Comparison of ENCODE assay signal across 8 cellular contexts in genomic region chr6:137218473-137218916, GRCh38. TPM values are rescaled to one million over a fixed set of nuclear protein-coding genes. Genes with fewer than 3 reads are reported as not detected.
DNase-seq lines count a peak whose midpoint lies in the region; ATAC-seq, FAIRE-seq and TF ChIP-seq lines count a peak whose summit lies in the region.

No MANE protein-coding gene starts in this region.

- H3K27me3 Mint-ChIP-seq in GM23338 (ENCODE audit: insufficient read depth, low read depth, poor library complexity) (no peaks in the 10 kb centered on the region), activated B cell treated with CpG ODN at 0.5 μM for 24 hours (no peaks in the 10 kb centered on the region)

- no peak overlapping the region for H4K91ac ChIP-seq in H1 (replicated peaks; ENCODE audit: insufficient read length, low read length)

- H3K36me3 ChIP-seq in GM06990 (ENCODE audit: control insufficient read depth, insufficient read depth, low read length) (no peaks in the 10 kb centered on the region; the same call in 1 of the 2 replicates), GM23338 (ENCODE audit: insufficient read depth) (no peaks in the 10 kb centered on the region), MG63 (peaks cover 6% of the 10 kb centered on the region), H1 (ENCODE audit: control insufficient read depth in 2 of 4, insufficient read depth in 4 of 4, low read length in 3 of 4) (peaks cover 0 to 4% (median 0%) of the 10 kb centered on the region in 4 experiments; a peak in 1 of 8 replicates), mesendoderm (ENCODE audit: control insufficient read depth, insufficient read depth, low read length) (no peaks in the 10 kb centered on the region), suprapubic skin (no peaks in the 10 kb centered on the region)

- H2BK5ac ChIP-seq in H1 (ENCODE audit: low read depth, low read length) (no peak overlapping the region), mesendoderm (ENCODE audit: low read length) (peak overlapping the region; percentile 48)

- H2BK20ac ChIP-seq in H1 (ENCODE audit: low read length) = no peak overlapping the region

- H3K23ac ChIP-seq in H1 (ENCODE audit: insufficient read length) = no peak overlapping the region
- H3K23ac ChIP-seq in mesendoderm (ENCODE audit: low read length) = peak overlapping the region; percentile 6

- H3K36me3 Mint-ChIP-seq in GM23338 (ENCODE audit: low read depth) (peaks cover 4% of the 10 kb centered on the region; the same call in 2 of the 3 replicates), activated B cell treated with CpG ODN at 0.5 μM for 24 hours (ENCODE audit: low read depth) (peaks cover 20% of the 10 kb centered on the region)

- H4K8ac ChIP-seq in H1 (ENCODE audit: extremely low read depth, insufficient read depth, low read length) = no peak overlapping the region
- no peak overlapping the region for H4K8ac ChIP-seq in mesendoderm (ENCODE audit: low read depth, low read length)

- H3K4me1 Mint-ChIP-seq in GM23338 (peaks cover 19% of the 10 kb centered on the region), activated B cell treated with CpG ODN at 0.5 μM for 24 hours (peaks cover 83% of the 10 kb centered on the region)

- POLR2A ChIA-PET in activated B cell treated with CpG ODN at 0.5 μM for 24 hours (lab: Charles Lee) = interaction anchor here (0.6 to 1.6 kb wide), 10 partner anchors 13 to 124 kb away, joined by 3 to 9 read pairs (median 4); no protein-coding TSS in a partner anchor
- POLR2A ChIA-PET in H1 (lab: Charles Lee; ENCODE audit: partially characterized antibody) = interaction anchor here (1.6 kb wide), 1 partner anchor 31 kb away, joined by 3 read pairs; no protein-coding TSS in a partner anchor

- peak overlapping the region; percentile 99 for H2AFZ ChIP-seq in GM23338
- peak overlapping the region; percentile 65 for H2AFZ ChIP-seq in H1 (ENCODE audit: low read length)

- H3K56ac ChIP-seq in H1 (replicated peaks; ENCODE audit: insufficient read length, low read depth, low read length) (no peak overlapping the region), mesendoderm (ENCODE audit: low read length) (peak overlapping the region; percentile 100)

- H3K27me3 ChIP-seq in GM06990 (replicated peaks; ENCODE audit: control insufficient read depth, insufficient read depth, low read length) = no peaks in the 10 kb centered on the region
- no peaks in the 10 kb centered on the region for H3K27me3 ChIP-seq in GM23338 (ENCODE audit: insufficient read depth)
- H3K27me3 ChIP-seq in MG63 = no peaks in the 10 kb centered on the region
- no peaks in the 10 kb centered on the region for H3K27me3 ChIP-seq in H1 (replicated peaks in 1 of 4; ENCODE audit: control insufficient read depth in 3 of 4, extremely low read depth in 1 of 4, insufficient read depth in 3 of 4, low read length in 3 of 4)
- no peaks in the 10 kb centered on the region for H3K27me3 ChIP-seq in mesendoderm (ENCODE audit: insufficient read depth, low read length, poor library complexity)
- H3K27me3 ChIP-seq in suprapubic skin = no peaks in the 10 kb centered on the region

- H2BK15ac ChIP-seq in H1 (ENCODE audit: low read length) (no peak overlapping the region), mesendoderm (replicated peaks; ENCODE audit: low read depth) (no peak overlapping the region)

- ATAC-seq in GM23338 (no peak; the same call in 2 of the 3 replicates), activated B cell treated with CpG ODN at 0.5 μM for 24 hours (ENCODE audit: low read depth) (peak; percentile 63)

- H3K9me3 Mint-ChIP-seq in GM23338 = no peaks in the 10 kb centered on the region
- H3K9me3 Mint-ChIP-seq in activated B cell treated with CpG ODN at 0.5 μM for 24 hours = no peaks in the 10 kb centered on the region

- H3K14ac ChIP-seq in H1 (ENCODE audit: insufficient read length) = no peak overlapping the region

- TF ChIP-seq EP300 in H1 (IDR thresholded peaks at IDR 0.05; ENCODE audit: borderline replicate concordance in 1 of 2, low read depth in 2 of 2, low read length in 2 of 2) = no peak
- TF ChIP-seq EP300 in suprapubic skin (IDR thresholded peaks at IDR 0.05) = no peak

- H4K5ac ChIP-seq in H1 (ENCODE audit: insufficient read length, low read depth, low read length) = peak overlapping the region; percentile 25
- no peak overlapping the region for H4K5ac ChIP-seq in mesendoderm (ENCODE audit: low read length)

- H3K9me2 ChIP-seq in GM23338 (ENCODE audit: insufficient read depth) = no peaks in the 10 kb centered on the region; the same call in 1 of the 2 replicates

- peak overlapping the region; percentile 96 for H3K27ac Mint-ChIP-seq in GM23338
- peak overlapping the region; percentile 98 for H3K27ac Mint-ChIP-seq in activated B cell treated with CpG ODN at 0.5 μM for 24 hours

- TF ChIP-seq RAD21 in H1 (IDR thresholded peaks at IDR 0.05 in 1 of 2, conservative IDR thresholded peaks at IDR 0.05 in 1 of 2; ENCODE audit: low read depth in 2 of 2, low read length in 2 of 2) = no peak

- H3F3A ChIP-seq in GM23338 (replicated peaks; ENCODE audit: low read depth) = no peaks in the 10 kb centered on the region

- no peak for TF ChIP-seq POLR2A in H1 (IDR thresholded peaks at IDR 0.05; ENCODE audit: control extremely low read depth in 1 of 2, low read depth in 2 of 2, low read length in 2 of 2)
- TF ChIP-seq POLR2A in suprapubic skin (IDR thresholded peaks at IDR 0.05) = peak in 1 of 2 donors; percentile 44

- DNase-seq in GM06990 (ENCODE audit: extremely low read depth, insufficient read length) (peak; percentile 47), GM23338 (ENCODE audit: low spot score) (peak; percentile 24), MG63 (peak; percentile 7), activated B cell treated with CpG ODN at 0.5 μM for 24 hours (no peak), H1 (ENCODE audit: low read depth in 1 of 2, low spot score in 2 of 2) (no peak), mesendoderm (peak; percentile 63), suprapubic skin (ENCODE audit: low spot score in 2 of 2) (peak in 1 of 2 donors; percentile 73), retina (no peak)

- H3K4me2 ChIP-seq in GM23338 (peak overlapping the region; percentile 100), H1 (ENCODE audit: insufficient read depth in 1 of 2, low read depth in 2 of 2, low read length in 2 of 2) (peak overlapping the region; percentile 83 to 99), mesendoderm (ENCODE audit: low read length) (peak overlapping the region; percentile 95)

- H3K27ac ChIP-seq in GM23338 (ENCODE audit: low read depth) (peak overlapping the region; percentile 92), H1 (ENCODE audit: low read depth, low read length) (peak overlapping the region; percentile 80; the same call in 1 of the 2 replicates), mesendoderm (ENCODE audit: low read depth, low read length) (peak overlapping the region; percentile 79), suprapubic skin (peak overlapping the region; percentile 99)

- H3K4ac ChIP-seq in H1 (replicated peaks; ENCODE audit: insufficient read length, low read depth, low read length) (no peak overlapping the region), mesendoderm (ENCODE audit: low read depth, low read length) (no peak overlapping the region)

- intact Hi-C loops in activated B cell treated with CpG ODN at 0.5 μM for 24 hours (cut with micrococcal nuclease) = loop anchor here (1.0 to 5.0 kb wide), 10 partner anchors 12 to 1721 kb away; partner anchors contain the start of gene AHI1

- H2BK120ac ChIP-seq in H1 (replicated peaks; ENCODE audit: low read depth, low read length) = no peak overlapping the region
- no peak overlapping the region for H2BK120ac ChIP-seq in mesendoderm (ENCODE audit: low read depth, low read length)

- CTCF ChIA-PET in activated B cell treated with CpG ODN at 0.5 μM for 24 hours (lab: Charles Lee) = interaction anchor here (0.7 to 1.5 kb wide), 5 partner anchors 85 to 152 kb away, joined by 3 to 7 read pairs (median 4); no protein-coding TSS in a partner anchor
- CTCF ChIA-PET in H1 (lab: Charles Lee; ENCODE audit: partially characterized antibody) = interaction anchor here (0.6 to 1.3 kb wide), 4 partner anchors 13 to 250 kb away, joined by 3 to 5 read pairs (median 3); no protein-coding TSS in a partner anchor

- H3K9ac ChIP-seq in H1 (replicated peaks in 1 of 4; ENCODE audit: extremely low read depth in 1 of 4, low read depth in 3 of 4, low read length in 3 of 4) = peak overlapping the region; percentile 80 to 92 (median 82)
- peak overlapping the region; percentile 94 for H3K9ac ChIP-seq in mesendoderm (ENCODE audit: low read length)

- peak overlapping the region; percentile 91 for H3K4me3 Mint-ChIP-seq in GM23338
- peak overlapping the region; percentile 99 for H3K4me3 Mint-ChIP-seq in activated B cell treated with CpG ODN at 0.5 μM for 24 hours

- peaks cover 13% of the 10 kb centered on the region for H3K4me1 ChIP-seq in GM23338 (ENCODE audit: insufficient read depth)
- H3K4me1 ChIP-seq in H1 (replicated peaks in 1 of 4; ENCODE audit: control insufficient read depth in 3 of 4, insufficient read depth in 4 of 4, low read length in 3 of 4) = peaks cover 7 to 9% (median 7%) of the 10 kb centered on the region in 4 experiments; a peak in 6 of 7 replicates
- peaks cover 4% of the 10 kb centered on the region for H3K4me1 ChIP-seq in mesendoderm (ENCODE audit: control insufficient read depth, low read depth, low read length)
- peaks cover 86% of the 10 kb centered on the region for H3K4me1 ChIP-seq in suprapubic skin

- H4K20me1 ChIP-seq in GM23338 (replicated peaks; ENCODE audit: insufficient read depth) (peaks cover 28% of the 10 kb centered on the region), H1 (replicated peaks in 1 of 2; ENCODE audit: control insufficient read depth in 1 of 2, insufficient read depth in 2 of 2, low read length in 2 of 2) (peaks cover 2 to 7% of the 10 kb centered on the region in 2 experiments)

- WGBS in H1 (ENCODE audit: extremely low coverage in 1 of 2, insufficient coverage in 1 of 2, insufficient read length in 1 of 2, insufficient replicate concordance in 2 of 2, low coverage in 1 of 2, low lambda C conversion rate in 2 of 2, missing lambda C conversion rate in 1 of 2), 2 experiments = 13% methylated on average over 13 of the region's 13 CpGs; no CpG with 5 or more reads in 1 of the 2 experiments
- WGBS in mesendoderm (ENCODE audit: extremely low coverage, insufficient coverage, low lambda C conversion rate) = no CpG with 5 or more reads among the region's 13 CpGs
- WGBS in suprapubic skin = 0% methylated on average over 13 of the region's 13 CpGs

- H3K4me3 ChIP-seq in GM06990 (replicated peaks; ENCODE audit: low read depth, low read length) (peak overlapping the region; percentile 90), GM23338 (peak overlapping the region; percentile 100), MG63 (peak overlapping the region; percentile 94), H1 (ENCODE audit: extremely low read depth in 1 of 4, insufficient read depth in 2 of 4, low read depth in 3 of 4, low read length in 4 of 4) (peak overlapping the region; percentile 81 to 91 (median 87)), mesendoderm (ENCODE audit: low read length) (peak overlapping the region; percentile 98), suprapubic skin (peak overlapping the region; percentile 84)

- no peak for FAIRE-seq in H1 (lab: Jason Lieb, UNC)

- H3K79me1 ChIP-seq in H1 (ENCODE audit: low read depth, low read length) (peaks cover 14% of the 10 kb centered on the region), mesendoderm (ENCODE audit: low read length) (peaks cover 17% of the 10 kb centered on the region)

- no peak overlapping the region for H2AK5ac ChIP-seq in H1 (ENCODE audit: low read depth, low read length)
- H2AK5ac ChIP-seq in mesendoderm (ENCODE audit: low read length) = no peak overlapping the region

- 0 out of 2 replicates have a peak, but pooled peaks cover 3% of the 10 kb centered on the region for H3K23me2 ChIP-seq in H1 (ENCODE audit: low read depth, low read length)

- H3K18ac ChIP-seq in H1 (ENCODE audit: extremely low read depth, low read length) (no peak overlapping the region), mesendoderm (ENCODE audit: low read length) (no peak overlapping the region)

- no peak overlapping the region for H2BK12ac ChIP-seq in H1 (ENCODE audit: low read depth, low read length)

- no peaks in the 10 kb centered on the region for H3K9me3 ChIP-seq in MG63
- H3K9me3 ChIP-seq in H1 (ENCODE audit: insufficient read depth in 2 of 2, low read depth in 1 of 2, low read length in 1 of 2) = no peaks in the 10 kb centered on the region
- no peaks in the 10 kb centered on the region for H3K9me3 ChIP-seq in suprapubic skin

- TF ChIP-seq CTCF in GM06990 (IDR thresholded peaks at IDR 0.05; ENCODE audit: insufficient read depth, low read length, poor library complexity, severe bottlenecking) (no peak), GM23338 (conservative IDR thresholded peaks at IDR 0.05; ENCODE audit: low read depth in 2 of 2) (no peak), activated B cell treated with CpG ODN at 0.5 μM for 24 hours (IDR thresholded peaks at IDR 0.05) (no peak), H1 (IDR thresholded peaks at IDR 0.05; ENCODE audit: control extremely low read depth in 1 of 3, insufficient read depth in 1 of 3, low read depth in 1 of 3, low read length in 3 of 3) (no peak), suprapubic skin (IDR thresholded peaks at IDR 0.05) (no peak)

- H3K79me2 ChIP-seq in GM23338 (replicated peaks; ENCODE audit: insufficient read depth) (peaks cover 54% of the 10 kb centered on the region), H1 (ENCODE audit: control insufficient read depth in 1 of 2, insufficient read depth in 2 of 2, low read length in 2 of 2) (peaks cover 18 to 54% of the 10 kb centered on the region in 2 experiments), mesendoderm (ENCODE audit: control insufficient read depth, insufficient read depth, low read length) (peaks cover 38% of the 10 kb centered on the region)

RNA-seq across cellular contexts. Expression of gene IFNGR1, which starts 0.7 kb away (rescaled TPM):
- 22.8 and 29.4 TPM in 2 replicates for total RNA-seq in GM23338 (2014; rRNA removed; shearing (Covaris generic))
- 21.3 and 23.2 TPM in 2 replicates for polyA plus RNA-seq in GM23338 (2016; fragmentation: Nextera tagmentation; extraction: Ambion mirVana)
- 53.9 and 76.7 TPM in 2 replicates for total RNA-seq in MG63 (2014; rRNA removed; shearing (Covaris generic); ENCODE audit: low replicate concordance)
- 60.5 and 65.6 TPM in 2 replicates for total RNA-seq in activated B cell treated with CpG ODN at 0.5 μM for 24 hours
- total RNA-seq in H1 (2021; fragmentation: NEBNext Ultra II Directional; extraction: Animal tissue kit (Norgen Biotek cat#: 25700)) = 20.9 and 21.9 TPM in 2 replicates
- polyA plus RNA-seq in H1 (2011; rRNA removed) = 6.6 and 9.7 TPM in 2 replicates
- 13.2 TPM for polyA plus RNA-seq in H1 (2011; cell fraction: cytosol; rRNA removed)
- polyA plus RNA-seq in H1 (2011; cell fraction: nucleus; rRNA removed) = 18.1 TPM
- 18.8 to 22.2 TPM (median 20.2 TPM) in 4 replicates for polyA plus RNA-seq in H1 (2012, experiment 1 of 2)
- 2.7 TPM for polyA plus RNA-seq in H1 (2012, experiment 2 of 2)
- 29.2 TPM for polyA plus RNA-seq in H1 (2013, experiment 1 of 2)
- polyA plus RNA-seq in H1 (2013, experiment 2 of 2) = 34.3 TPM
- 9.6 and 15.1 TPM in 2 replicates for polyA minus RNA-seq in H1 (2011; rRNA and poly(A)+ RNA removed)
- 11.4 TPM for polyA minus RNA-seq in H1 (2011; cell fraction: cytosol; rRNA and poly(A)+ RNA removed)
- polyA minus RNA-seq in H1 (2011; cell fraction: nucleus; rRNA and poly(A)+ RNA removed) = 21.1 TPM
- polyA plus RNA-seq in mesendoderm (2013, experiment 1 of 2) = 18.6 TPM
- polyA plus RNA-seq in mesendoderm (2013, experiment 2 of 2) = 19.6 TPM
- total RNA-seq in suprapubic skin = 10 to 100 TPM; 77.8 to 91.5 (median 84.3) TPM

RNA-seq across cellular contexts. Expression of gene IL22RA2, which starts 45.1 kb away (rescaled TPM):
- not detected in 2 replicates for total RNA-seq in GM23338 (2014; rRNA removed; shearing (Covaris generic))
- polyA plus RNA-seq in GM23338 (2016; fragmentation: Nextera tagmentation; extraction: Ambion mirVana) (not detected in 2 replicates), H1 (2011; rRNA removed) (not detected in 2 replicates)
- not detected in 2 replicates for total RNA-seq in MG63 (2014; rRNA removed; shearing (Covaris generic); ENCODE audit: low replicate concordance)
- total RNA-seq in activated B cell treated with CpG ODN at 0.5 μM for 24 hours (not detected in 2 replicates), suprapubic skin (under 1 TPM in 2 of 4 donors, not detected in 2; 0.26 to 0.56 TPM)
- total RNA-seq in H1 (2021; fragmentation: NEBNext Ultra II Directional; extraction: Animal tissue kit (Norgen Biotek cat#: 25700)) = not detected in 2 replicates
- polyA plus RNA-seq in H1 (2011; cell fraction: cytosol; rRNA removed) = not detected
- not detected for polyA plus RNA-seq in H1 (2011; cell fraction: nucleus; rRNA removed)
- not detected in 4 replicates for polyA plus RNA-seq in H1 (2012, experiment 1 of 2)
- not detected for polyA plus RNA-seq in H1 (2012, experiment 2 of 2)
- polyA plus RNA-seq in H1 (2013, experiment 1 of 2) = 0.02 TPM
- not detected for polyA plus RNA-seq in H1 (2013, experiment 2 of 2)
- not detected in 2 replicates for polyA minus RNA-seq in H1 (2011; rRNA and poly(A)+ RNA removed)
- polyA minus RNA-seq in H1 (2011; cell fraction: cytosol; rRNA and poly(A)+ RNA removed) = not detected
- polyA minus RNA-seq in H1 (2011; cell fraction: nucleus; rRNA and poly(A)+ RNA removed) = not detected
- not detected for polyA plus RNA-seq in mesendoderm (2013, experiment 1 of 2)
- not detected for polyA plus RNA-seq in mesendoderm (2013, experiment 2 of 2)

Comparison
In these comparisons a context has a peak if more than half of its experiments do, and no peak if none do; other contexts are left out.
1. DNase-seq: peak in GM06990 (single experiment), GM23338 (single experiment), MG63 (single experiment) and mesendoderm (single experiment); none in activated B cell treated with CpG ODN at 0.5 μM for 24 hours (single experiment), H1 (0 of 2) and retina (single experiment).
2. Peak in every context shown above with its lines, with median percentiles within 50 percentile points of each other: H3K4me3 ChIP-seq, H3K27ac ChIP-seq and H3K4me2 ChIP-seq.